Comparison of ENCODE assay signal across 17 cellular contexts in the genomic region with DNA sequence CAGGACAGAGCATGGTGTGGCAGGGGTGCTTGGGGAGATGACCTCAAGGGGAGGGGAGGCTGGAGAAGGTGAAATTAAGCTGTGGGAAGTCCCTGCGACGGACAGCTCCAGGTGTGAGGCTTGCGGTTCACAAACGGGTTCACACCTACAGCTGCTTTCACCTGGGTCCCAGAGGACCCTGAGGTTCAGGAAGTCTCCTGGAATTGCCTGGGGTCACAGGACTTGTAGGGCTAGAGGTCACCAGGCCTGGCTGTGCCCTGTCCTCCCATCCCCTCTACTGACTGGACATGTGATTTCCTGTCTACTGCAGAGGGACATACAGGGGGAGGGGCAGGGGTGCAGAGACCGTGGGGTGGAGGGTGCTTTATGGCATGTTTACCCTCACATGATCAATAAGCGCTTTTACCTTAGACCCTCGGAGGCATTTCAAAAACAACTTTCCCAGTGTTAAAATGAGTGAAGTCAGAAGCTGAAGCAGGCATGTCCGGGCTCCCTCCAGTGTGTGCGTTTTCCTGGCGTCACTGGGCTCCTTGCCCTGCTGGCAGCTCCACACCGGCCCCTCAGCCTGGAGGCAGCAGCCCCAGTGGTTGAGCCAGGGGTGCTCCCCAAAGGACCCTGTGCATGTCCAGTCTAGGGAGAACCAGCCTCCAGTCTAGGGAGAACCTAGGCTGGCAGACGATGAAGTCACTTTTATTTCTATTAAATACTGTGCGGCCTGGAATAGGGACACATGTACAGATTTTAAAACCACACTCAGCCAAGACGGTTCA.
DNase-seq lines count a peak whose midpoint lies in the region; FAIRE-seq and TF ChIP-seq lines count a peak whose summit lies in the region.
"Had no signal": no experiment of that assay in that cellular context is flagged by ENCODE, and none has a peak within 500 bp of the region (broad histone marks: within the 10 kb centered on the region; RNA-seq: fewer than 3 reads in every experiment).

No MANE protein-coding gene starts in this region.

- no peak for TF ChIP-seq CTCF in MM.1S (IDR thresholded peaks at IDR 0.05; ENCODE audit: low read length)
- no peak for TF ChIP-seq CTCF in coronary artery (IDR thresholded peaks at IDR 0.05)
- no peak for TF ChIP-seq CTCF in keratinocyte (optimal IDR thresholded peaks at IDR 0.05 in 1 of 3, IDR thresholded peaks at IDR 0.05 in 1 of 3, conservative IDR thresholded peaks at IDR 0.05 in 1 of 3; ENCODE audit: extremely low read depth in 1 of 3, insufficient read depth in 2 of 3, low read length in 3 of 3)
- TF ChIP-seq CTCF in thyroid gland (IDR thresholded peaks at IDR 0.05): no peak

- H3K4me1 ChIP-seq in MM.1S (ENCODE audit: low read length) (no peaks in the 10 kb centered on the region), keratinocyte (ENCODE audit: control insufficient read depth, extremely low read depth, insufficient read depth, low read length) (peaks cover 7% of the 10 kb centered on the region), neuronal stem cell (ENCODE audit: control insufficient read depth in 2 of 2, insufficient read depth in 1 of 2, low read depth in 1 of 2, low read length in 2 of 2) (peaks cover 5 to 6% of the 10 kb centered on the region in 2 donors), thyroid gland (no peaks in the 10 kb centered on the region), small intestine (ENCODE audit: control insufficient read depth in 2 of 2, insufficient read depth in 1 of 2, low read depth in 1 of 2, low read length in 1 of 2) (no peaks in the 10 kb centered on the region)
- H3K4me1 ChIP-seq: Peyer's patch had no signal

- H3K27ac ChIP-seq in MM.1S (ENCODE audit: low read length) (no peak overlapping the region), coronary artery (no peak overlapping the region), keratinocyte (ENCODE audit: control insufficient read depth, insufficient read depth, low read length) (no peak overlapping the region), neuronal stem cell (replicated peaks; ENCODE audit: low read length) (no peak overlapping the region), thyroid gland (no peak overlapping the region), small intestine (ENCODE audit: low read depth in 1 of 2, low read length in 1 of 2) (no peak overlapping the region)
- H3K27ac ChIP-seq: Peyer's patch, SK-N-MC had no signal

- peak; percentile 56 for FAIRE-seq in keratinocyte (lab: Jason Lieb, UNC)
- no peak for FAIRE-seq in small intestine (lab: Jason Lieb, UNC)

- H2BK5ac ChIP-seq in neuronal stem cell (ENCODE audit: low read length): no peak overlapping the region

- no peak overlapping the region for H3K4ac ChIP-seq in neuronal stem cell (ENCODE audit: low read length)

- H3K4me2 ChIP-seq in MM.1S (ENCODE audit: low read depth, low read length) (no peak overlapping the region), keratinocyte (ENCODE audit: control insufficient read depth, extremely low read depth, insufficient read depth, low read depth, low read length) (no peak overlapping the region), neuronal stem cell (ENCODE audit: insufficient read depth, low read length, poor library complexity, severe bottlenecking) (no peak overlapping the region)

- no peaks in the 10 kb centered on the region for H3F3A ChIP-seq in MM.1S (ENCODE audit: insufficient read depth, low read length)

- no peaks in the 10 kb centered on the region for H3K27me3 ChIP-seq in MM.1S (replicated peaks; ENCODE audit: insufficient read depth, low read length)
- H3K27me3 ChIP-seq in keratinocyte (ENCODE audit: control insufficient read depth, extremely low read depth, insufficient read depth, low read length): no peaks in the 10 kb centered on the region
- H3K27me3 ChIP-seq in neuronal stem cell (ENCODE audit: control insufficient read depth in 3 of 3, insufficient read depth in 3 of 3, low read depth in 1 of 3, low read length in 3 of 3): no peaks in the 10 kb centered on the region
- no peaks in the 10 kb centered on the region for H3K27me3 ChIP-seq in thyroid gland
- no peaks in the 10 kb centered on the region for H3K27me3 ChIP-seq in small intestine (ENCODE audit: control insufficient read depth in 2 of 2, insufficient read depth in 2 of 2, low read length in 2 of 2)
- H3K27me3 ChIP-seq: Peyer's patch had no signal

- H4K91ac ChIP-seq in neuronal stem cell (ENCODE audit: low read depth, low read length, poor library complexity): no peak overlapping the region

- H3K9me1 ChIP-seq in keratinocyte (ENCODE audit: control insufficient read depth, extremely low read depth, insufficient read depth, low read length): no peaks in the 10 kb centered on the region

- H3K79me2 ChIP-seq in MM.1S (ENCODE audit: low read length): no peaks in the 10 kb centered on the region
- H3K79me2 ChIP-seq in keratinocyte (ENCODE audit: control insufficient read depth, insufficient read depth, low read length): no peaks in the 10 kb centered on the region

- H2AFZ ChIP-seq in MM.1S (ENCODE audit: low read length): no peak overlapping the region
- H2AFZ ChIP-seq in keratinocyte (ENCODE audit: control insufficient read depth, low read length): no peak overlapping the region
- peak overlapping the region; percentile 15 for H2AFZ ChIP-seq in neuronal stem cell (ENCODE audit: low read length)

- H2AK5ac ChIP-seq in neuronal stem cell (ENCODE audit: low read depth, low read length): peak overlapping the region; percentile 59

- no peak overlapping the region for H3K14ac ChIP-seq in neuronal stem cell (ENCODE audit: low read length)

- H3K18ac ChIP-seq in neuronal stem cell (ENCODE audit: low read length): peak overlapping the region; percentile 28

- no peak overlapping the region for H3K23ac ChIP-seq in neuronal stem cell (ENCODE audit: low read depth, low read length, poor library complexity)

- TF ChIP-seq POLR2A in thyroid gland (IDR thresholded peaks at IDR 0.05): no peak

- H3K9me2 ChIP-seq in MM.1S (replicated peaks; ENCODE audit: insufficient read depth, low read length): no peaks in the 10 kb centered on the region

- H3K9ac ChIP-seq in MM.1S (ENCODE audit: low read length) (no peak overlapping the region), keratinocyte (ENCODE audit: control insufficient read depth, extremely low read depth, insufficient read depth, low read length) (no peak overlapping the region), neuronal stem cell (ENCODE audit: low read depth, low read length, poor library complexity) (no peak overlapping the region)

- H3K36me3 ChIP-seq in MM.1S (replicated peaks; ENCODE audit: insufficient read depth, low read length) (no peaks in the 10 kb centered on the region), keratinocyte (ENCODE audit: control insufficient read depth in 2 of 2, extremely low read depth in 1 of 2, insufficient read depth in 2 of 2, low read length in 2 of 2) (no peaks in the 10 kb centered on the region), neuronal stem cell (replicated peaks in 1 of 2; ENCODE audit: control insufficient read depth in 2 of 2, insufficient read depth in 2 of 2, low read length in 2 of 2) (no peaks in the 10 kb centered on the region), thyroid gland (no peaks in the 10 kb centered on the region), small intestine (ENCODE audit: control insufficient read depth in 2 of 2, insufficient read depth in 2 of 2, low read length in 2 of 2) (no peaks in the 10 kb centered on the region)
- H3K36me3 ChIP-seq: Peyer's patch had no signal

- dilution Hi-C loops in keratinocyte (cut with MboI; ENCODE audit: extremely low pct_ligation_motif_present, low sequenced_read_pairs): no loop called here

- WGBS in neuronal stem cell (ENCODE audit: extremely low coverage in 2 of 2, insufficient read length in 2 of 2, insufficient replicate concordance in 1 of 2), 2 donors: no CpG with 5 or more reads among the region's 14 CpGs
- 63 to 73% methylated on average over 14 of the region's 14 CpGs for WGBS in thyroid gland, 2 donors
- 71 to 74% (median 73%) methylated on average over 14 of the region's 14 CpGs for WGBS in small intestine, 3 donors

- H2BK12ac ChIP-seq in neuronal stem cell (ENCODE audit: low read length): peak overlapping the region; percentile 36

- H3K9me3 ChIP-seq in MM.1S (replicated peaks; ENCODE audit: insufficient read depth, low read length) (no peaks in the 10 kb centered on the region), keratinocyte (ENCODE audit: control insufficient read depth, low read depth, low read length) (no peaks in the 10 kb centered on the region), neuronal stem cell (replicated peaks in 1 of 2; ENCODE audit: control insufficient read depth in 2 of 2, insufficient read depth in 1 of 2, low read depth in 1 of 2, low read length in 2 of 2) (peaks cover 0 to 2% of the 10 kb centered on the region in 2 donors), thyroid gland (no peaks in the 10 kb centered on the region), small intestine (ENCODE audit: control insufficient read depth, low read depth) (no peaks in the 10 kb centered on the region)
- H3K9me3 ChIP-seq: Peyer's patch had no signal

- H2BK120ac ChIP-seq in neuronal stem cell (ENCODE audit: low read depth, low read length): no peak overlapping the region

- H4K8ac ChIP-seq in neuronal stem cell (ENCODE audit: low read depth, low read length): no peak overlapping the region

- intact Hi-C loops in thyroid gland (cut with DNase I): no loop called here

- DNase-seq in MM.1S: peak; percentile 42
- peak; percentile 70 for DNase-seq in coronary artery (ENCODE audit: low spot score)
- no peak for DNase-seq in keratinocyte (ENCODE audit: low read depth, low spot score)
- no peak for DNase-seq in neuronal stem cell (ENCODE audit: low spot score)
- DNase-seq in NCI-H2227 (lab: John Stamatoyannopoulos, UW; ENCODE audit: unreplicated experiment): no peak
- no peak for DNase-seq in thyroid gland
- no peak for DNase-seq in small intestine
- DNase-seq: DMS79 treated with DMSO at 0.1 percent for 48 hours, NCI-H1048, NCI-H1436 treated with DMSO at 0.1 percent for 48 hours, NCI-H2029, NCI-H2171 treated with DMSO at 0.1 percent for 48 hours, NCI-H446 treated with DMSO at 0.1 percent for 48 hours, NCI-H69, Peyer's patch, SHP77 had no signal

- no peak overlapping the region for H3K4me3 ChIP-seq in MM.1S (ENCODE audit: low read length)
- no peak overlapping the region for H3K4me3 ChIP-seq in coronary artery
- H3K4me3 ChIP-seq in keratinocyte (ENCODE audit: control insufficient read depth in 2 of 3, extremely low read depth in 1 of 3, insufficient read depth in 2 of 3, low read depth in 1 of 3, low read length in 3 of 3): no peak overlapping the region
- no peak overlapping the region for H3K4me3 ChIP-seq in neuronal stem cell (ENCODE audit: low read length in 2 of 2)
- no peak overlapping the region for H3K4me3 ChIP-seq in thyroid gland (replicated peaks in 1 of 3)
- no peak overlapping the region for H3K4me3 ChIP-seq in small intestine (ENCODE audit: low read depth in 1 of 2, low read length in 2 of 2)
- H3K4me3 ChIP-seq: Peyer's patch, SK-N-MC had no signal

- no peaks in the 10 kb centered on the region for H3K79me1 ChIP-seq in neuronal stem cell (ENCODE audit: low read depth, low read length)

- no peak overlapping the region for H2BK15ac ChIP-seq in neuronal stem cell (ENCODE audit: low read length)

- H4K20me1 ChIP-seq in MM.1S (ENCODE audit: insufficient read depth, low read length) (no peaks in the 10 kb centered on the region), keratinocyte (ENCODE audit: control insufficient read depth, extremely low read depth, insufficient read depth, low read length) (no peaks in the 10 kb centered on the region)

Comparison
In these comparisons a context has a peak if more than half of its experiments do, and no peak if none do; other contexts are left out.
1. DNase-seq: peak in MM.1S (single experiment) and coronary artery (single experiment); none in keratinocyte (single experiment), neuronal stem cell (single experiment), NCI-H2227 (single experiment), thyroid gland (0 of 2) and small intestine (single experiment).